ENCODE assay signal across 28 cellular contexts in genomic region chr14:68604361-68604730, GRCh38.
"Had no signal": no experiment of that assay in that cellular context is flagged by ENCODE, and none has a peak within 500 bp of the region (broad histone marks: within the 10 kb centered on the region; RNA-seq: fewer than 3 reads in every experiment).

No MANE protein-coding gene starts in this region.

- H3K36me3 Mint-ChIP-seq: activated CD4-positive, alpha-beta memory T cell treated with anti-CD3 and anti-CD28 coated beads for 36 hours had no signal

- H3K4me1 Mint-ChIP-seq: activated B cell treated with CpG ODN at 0.5 μM for 24 hours had no signal

- ATAC-seq: activated T-helper 17 cell treated with anti-CD3 and anti-CD28 coated beads, Interleukin-2, amount 50 U/mL, for 72 hours; PC-3; T-helper 17 cell had no signal

- DNase-seq: activated B cell treated with CpG ODN at 0.5 μM for 24 hours; activated CD4-positive, alpha-beta memory T cell treated with anti-CD3 and anti-CD28 coated beads for 36 hours; activated CD4-positive, alpha-beta T cell treated with anti-CD3 and anti-CD28 coated beads for 1 hour; activated CD4-positive, alpha-beta T cell treated with anti-CD3 and anti-CD28 coated beads, Interleukin-2, amount 10 ng/mL, durations not matched to agents 7 days and 5 days; activated CD8-positive, alpha-beta memory T cell treated with anti-CD3 and anti-CD28 coated beads for 24 hours; activated gamma-delta T cell; activated naive CD4-positive, alpha-beta T cell treated with anti-CD3 and anti-CD28 coated beads for 36 hours; activated T-cell treated with anti-CD3 and anti-CD28 coated beads, Interleukin-2, amount 50 U/mL, for 48 hours; amygdala; brain microvascular endothelial cell; Karpas-422; MM.1S; NCI-H1105; NCI-H1436; NCI-H1694 treated with DMSO at 0.1 percent for 48 hours; NCI-H2029 treated with DMSO at 0.1 percent for 48 hours; NCI-H345; NCI-H510A; NCI-H526 treated with DMSO at 0.1 percent for 48 hours; PC-3; SHP77 treated with DMSO at 0.1 percent for 48 hours; T-helper 17 cell; T-helper 9 cell had no signal

- H3K27ac Mint-ChIP-seq: activated B cell treated with CpG ODN at 0.5 μM for 24 hours; activated CD4-positive, alpha-beta memory T cell treated with anti-CD3 and anti-CD28 coated beads for 36 hours; activated CD4-positive, alpha-beta T cell treated with anti-CD3 and anti-CD28 coated beads, Interleukin-2, amount 10 ng/mL, durations not matched to agents 7 days and 5 days; activated naive CD4-positive, alpha-beta T cell treated with anti-CD3 and anti-CD28 coated beads for 36 hours; activated naive CD8-positive, alpha-beta T cell; activated T-helper 17 cell treated with anti-CD3 and anti-CD28 coated beads, Interleukin-2, amount 50 U/mL, for 72 hours; T-helper 17 cell had no signal

- H3K4me3 Mint-ChIP-seq: activated B cell treated with CpG ODN at 0.5 μM for 24 hours; activated CD4-positive, alpha-beta memory T cell treated with anti-CD3 and anti-CD28 coated beads for 36 hours; activated CD4-positive, alpha-beta T cell treated with anti-CD3 and anti-CD28 coated beads, Interleukin-2, amount 10 ng/mL, durations not matched to agents 7 days and 5 days; activated naive CD4-positive, alpha-beta T cell treated with anti-CD3 and anti-CD28 coated beads for 36 hours; activated naive CD8-positive, alpha-beta T cell; activated T-helper 17 cell treated with anti-CD3 and anti-CD28 coated beads, Interleukin-2, amount 50 U/mL, for 72 hours; T-helper 17 cell had no signal

- H3K36me3 ChIP-seq: brain microvascular endothelial cell, cardiac muscle cell had no signal

- H3K4me3 ChIP-seq: cardiac muscle cell had no signal

- H3K27ac ChIP-seq: brain microvascular endothelial cell, cardiac muscle cell had no signal

- H3K9me3 Mint-ChIP-seq: activated T-helper 17 cell treated with anti-CD3 and anti-CD28 coated beads, Interleukin-2, amount 50 U/mL, for 72 hours had no signal

- FAIRE-seq: RCC 7860, TTC549 had no signal

- H3K27me3 ChIP-seq: brain microvascular endothelial cell, cardiac muscle cell had no signal

- H3K27me3 Mint-ChIP-seq: activated B cell treated with CpG ODN at 0.5 μM for 24 hours; activated CD4-positive, alpha-beta memory T cell treated with anti-CD3 and anti-CD28 coated beads for 36 hours; activated CD4-positive, alpha-beta T cell treated with anti-CD3 and anti-CD28 coated beads, Interleukin-2, amount 10 ng/mL, durations not matched to agents 7 days and 5 days; activated naive CD8-positive, alpha-beta T cell; activated T-helper 17 cell treated with anti-CD3 and anti-CD28 coated beads, Interleukin-2, amount 50 U/mL, for 72 hours; T-helper 17 cell had no signal
